ENCODE assay signal across 1 cellular context in the genomic region with DNA sequence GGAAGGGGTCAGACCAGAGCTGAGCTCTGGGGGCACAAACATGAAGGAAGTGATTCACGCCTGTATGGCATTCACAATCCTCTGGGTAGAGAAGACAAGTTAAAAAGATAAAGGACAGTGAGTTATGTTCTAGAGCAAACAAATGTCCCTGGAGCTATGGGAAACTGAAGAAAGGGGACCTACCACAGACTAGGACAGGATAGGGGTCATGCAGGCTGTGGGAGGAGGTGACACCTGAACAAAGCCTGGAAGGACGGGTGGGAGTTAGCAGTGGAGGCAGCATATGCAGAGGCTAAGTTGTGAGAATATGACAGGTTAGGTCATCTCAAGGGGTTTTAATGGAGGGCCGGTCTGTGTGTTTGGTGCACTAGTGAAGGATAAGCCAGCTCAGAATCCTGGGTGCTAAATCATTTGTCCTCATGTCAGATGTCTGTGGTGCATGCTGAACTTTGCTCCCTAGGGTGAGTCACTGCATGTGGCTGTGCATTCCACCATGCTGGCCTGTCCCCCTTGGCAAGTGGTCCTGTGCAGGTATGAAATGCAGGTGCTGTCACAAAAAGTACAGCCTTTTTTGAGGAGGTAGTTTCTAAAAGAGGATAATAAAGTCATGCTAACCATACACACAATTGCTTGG.
TF ChIP-seq lines count a peak whose summit lies in the region.

No MANE protein-coding gene starts in this region.

TF ChIP-seq in HepG2, 621 proteins besides CTCF, POLR2A, EP300 and RAD21 (continued from another document and continues in another):
- TF ChIP-seq, protein P1, sequence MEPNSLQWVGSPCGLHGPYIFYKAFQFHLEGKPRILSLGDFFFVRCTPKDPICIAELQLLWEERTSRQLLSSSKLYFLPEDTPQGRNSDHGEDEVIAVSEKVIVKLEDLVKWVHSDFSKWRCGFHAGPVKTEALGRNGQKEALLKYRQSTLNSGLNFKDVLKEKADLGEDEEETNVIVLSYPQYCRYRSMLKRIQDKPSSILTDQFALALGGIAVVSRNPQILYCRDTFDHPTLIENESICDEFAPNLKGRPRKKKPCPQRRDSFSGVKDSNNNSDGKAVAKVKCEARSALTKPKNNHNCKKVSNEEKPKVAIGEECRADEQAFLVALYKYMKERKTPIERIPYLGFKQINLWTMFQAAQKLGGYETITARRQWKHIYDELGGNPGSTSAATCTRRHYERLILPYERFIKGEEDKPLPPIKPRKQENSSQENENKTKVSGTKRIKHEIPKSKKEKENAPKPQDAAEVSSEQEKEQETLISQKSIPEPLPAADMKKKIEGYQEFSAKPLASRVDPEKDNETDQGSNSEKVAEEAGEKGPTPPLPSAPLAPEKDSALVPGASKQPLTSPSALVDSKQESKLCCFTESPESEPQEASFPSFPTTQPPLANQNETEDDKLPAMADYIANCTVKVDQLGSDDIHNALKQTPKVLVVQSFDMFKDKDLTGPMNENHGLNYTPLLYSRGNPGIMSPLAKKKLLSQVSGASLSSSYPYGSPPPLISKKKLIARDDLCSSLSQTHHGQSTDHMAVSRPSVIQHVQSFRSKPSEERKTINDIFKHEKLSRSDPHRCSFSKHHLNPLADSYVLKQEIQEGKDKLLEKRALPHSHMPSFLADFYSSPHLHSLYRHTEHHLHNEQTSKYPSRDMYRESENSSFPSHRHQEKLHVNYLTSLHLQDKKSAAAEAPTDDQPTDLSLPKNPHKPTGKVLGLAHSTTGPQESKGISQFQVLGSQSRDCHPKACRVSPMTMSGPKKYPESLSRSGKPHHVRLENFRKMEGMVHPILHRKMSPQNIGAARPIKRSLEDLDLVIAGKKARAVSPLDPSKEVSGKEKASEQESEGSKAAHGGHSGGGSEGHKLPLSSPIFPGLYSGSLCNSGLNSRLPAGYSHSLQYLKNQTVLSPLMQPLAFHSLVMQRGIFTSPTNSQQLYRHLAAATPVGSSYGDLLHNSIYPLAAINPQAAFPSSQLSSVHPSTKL (CRISPR knock-in tag; IDR thresholded peaks at IDR 0.05), result peak; percentile 54; the same call in 1 of the 2 replicates
- TF ChIP-seq ZNF263 (CRISPR knock-in tag; IDR thresholded peaks at IDR 0.05), result no peak
- no peak for TF ChIP-seq ZNF317 (CRISPR knock-in tag; IDR thresholded peaks at IDR 0.05)
- no peak for TF ChIP-seq ZNF792 (CRISPR knock-in tag; IDR thresholded peaks at IDR 0.05)
- no peak for TF ChIP-seq THYN1 (CRISPR knock-in tag; IDR thresholded peaks at IDR 0.05; ENCODE audit: borderline replicate concordance, low read depth)
- TF ChIP-seq, protein P2, sequence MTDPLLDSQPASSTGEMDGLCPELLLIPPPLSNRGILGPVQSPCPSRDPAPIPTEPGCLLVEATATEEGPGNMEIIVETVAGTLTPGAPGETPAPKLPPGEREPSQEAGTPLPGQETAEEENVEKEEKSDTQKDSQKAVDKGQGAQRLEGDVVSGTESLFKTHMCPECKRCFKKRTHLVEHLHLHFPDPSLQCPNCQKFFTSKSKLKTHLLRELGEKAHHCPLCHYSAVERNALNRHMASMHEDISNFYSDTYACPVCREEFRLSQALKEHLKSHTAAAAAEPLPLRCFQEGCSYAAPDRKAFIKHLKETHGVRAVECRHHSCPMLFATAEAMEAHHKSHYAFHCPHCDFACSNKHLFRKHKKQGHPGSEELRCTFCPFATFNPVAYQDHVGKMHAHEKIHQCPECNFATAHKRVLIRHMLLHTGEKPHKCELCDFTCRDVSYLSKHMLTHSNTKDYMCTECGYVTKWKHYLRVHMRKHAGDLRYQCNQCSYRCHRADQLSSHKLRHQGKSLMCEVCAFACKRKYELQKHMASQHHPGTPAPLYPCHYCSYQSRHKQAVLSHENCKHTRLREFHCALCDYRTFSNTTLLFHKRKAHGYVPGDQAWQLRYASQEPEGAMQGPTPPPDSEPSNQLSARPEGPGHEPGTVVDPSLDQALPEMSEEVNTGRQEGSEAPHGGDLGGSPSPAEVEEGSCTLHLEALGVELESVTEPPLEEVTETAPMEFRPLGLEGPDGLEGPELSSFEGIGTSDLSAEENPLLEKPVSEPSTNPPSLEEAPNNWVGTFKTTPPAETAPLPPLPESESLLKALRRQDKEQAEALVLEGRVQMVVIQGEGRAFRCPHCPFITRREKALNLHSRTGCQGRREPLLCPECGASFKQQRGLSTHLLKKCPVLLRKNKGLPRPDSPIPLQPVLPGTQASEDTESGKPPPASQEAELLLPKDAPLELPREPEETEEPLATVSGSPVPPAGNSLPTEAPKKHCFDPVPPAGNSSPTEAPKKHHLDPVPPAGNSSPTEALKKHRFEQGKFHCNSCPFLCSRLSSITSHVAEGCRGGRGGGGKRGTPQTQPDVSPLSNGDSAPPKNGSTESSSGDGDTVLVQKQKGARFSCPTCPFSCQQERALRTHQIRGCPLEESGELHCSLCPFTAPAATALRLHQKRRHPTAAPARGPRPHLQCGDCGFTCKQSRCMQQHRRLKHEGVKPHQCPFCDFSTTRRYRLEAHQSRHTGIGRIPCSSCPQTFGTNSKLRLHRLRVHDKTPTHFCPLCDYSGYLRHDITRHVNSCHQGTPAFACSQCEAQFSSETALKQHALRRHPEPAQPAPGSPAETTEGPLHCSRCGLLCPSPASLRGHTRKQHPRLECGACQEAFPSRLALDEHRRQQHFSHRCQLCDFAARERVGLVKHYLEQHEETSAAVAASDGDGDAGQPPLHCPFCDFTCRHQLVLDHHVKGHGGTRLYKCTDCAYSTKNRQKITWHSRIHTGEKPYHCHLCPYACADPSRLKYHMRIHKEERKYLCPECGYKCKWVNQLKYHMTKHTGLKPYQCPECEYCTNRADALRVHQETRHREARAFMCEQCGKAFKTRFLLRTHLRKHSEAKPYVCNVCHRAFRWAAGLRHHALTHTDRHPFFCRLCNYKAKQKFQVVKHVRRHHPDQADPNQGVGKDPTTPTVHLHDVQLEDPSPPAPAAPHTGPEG (CRISPR knock-in tag; IDR thresholded peaks at IDR 0.05), result no peak
- no peak for TF ChIP-seq ZNF343 (CRISPR knock-in tag; IDR thresholded peaks at IDR 0.05)
- TF ChIP-seq CBX1 (IDR thresholded peaks at IDR 0.05; ENCODE audit: low read depth), result no peak
- no peak for TF ChIP-seq RFX1 (IDR thresholded peaks at IDR 0.05)
- TF ChIP-seq, protein P3, sequence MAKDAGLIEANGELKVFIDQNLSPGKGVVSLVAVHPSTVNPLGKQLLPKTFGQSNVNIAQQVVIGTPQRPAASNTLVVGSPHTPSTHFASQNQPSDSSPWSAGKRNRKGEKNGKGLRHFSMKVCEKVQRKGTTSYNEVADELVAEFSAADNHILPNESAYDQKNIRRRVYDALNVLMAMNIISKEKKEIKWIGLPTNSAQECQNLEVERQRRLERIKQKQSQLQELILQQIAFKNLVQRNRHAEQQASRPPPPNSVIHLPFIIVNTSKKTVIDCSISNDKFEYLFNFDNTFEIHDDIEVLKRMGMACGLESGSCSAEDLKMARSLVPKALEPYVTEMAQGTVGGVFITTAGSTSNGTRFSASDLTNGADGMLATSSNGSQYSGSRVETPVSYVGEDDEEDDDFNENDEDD (CRISPR knock-in tag; IDR thresholded peaks at IDR 0.05; ENCODE audit: borderline replicate concordance), result 0 out of 2 replicates have a peak, but pooled peaks have one; percentile 30
- TF ChIP-seq ZNF121 (CRISPR knock-in tag; IDR thresholded peaks at IDR 0.05), result no peak
- TF ChIP-seq HIVEP1 (CRISPR knock-in tag; IDR thresholded peaks at IDR 0.05), result no peak
- TF ChIP-seq ZNF17 (CRISPR knock-in tag; IDR thresholded peaks at IDR 0.05), result no peak
- TF ChIP-seq ZNF33B (CRISPR knock-in tag; IDR thresholded peaks at IDR 0.05), result no peak
- no peak for TF ChIP-seq ZNF841 (CRISPR knock-in tag; IDR thresholded peaks at IDR 0.05; ENCODE audit: borderline replicate concordance)
- no peak for TF ChIP-seq ZNF543 (CRISPR knock-in tag; IDR thresholded peaks at IDR 0.05)
- no peak for TF ChIP-seq HMGA1 (CRISPR knock-in tag; conservative IDR thresholded peaks at IDR 0.05)
- no peak for TF ChIP-seq RBM22 (optimal IDR thresholded peaks at IDR 0.05; ENCODE audit: low read length)
- TF ChIP-seq ZNF782 (CRISPR knock-in tag; IDR thresholded peaks at IDR 0.05; ENCODE audit: borderline replicate concordance), result no peak
- TF ChIP-seq, protein P4, sequence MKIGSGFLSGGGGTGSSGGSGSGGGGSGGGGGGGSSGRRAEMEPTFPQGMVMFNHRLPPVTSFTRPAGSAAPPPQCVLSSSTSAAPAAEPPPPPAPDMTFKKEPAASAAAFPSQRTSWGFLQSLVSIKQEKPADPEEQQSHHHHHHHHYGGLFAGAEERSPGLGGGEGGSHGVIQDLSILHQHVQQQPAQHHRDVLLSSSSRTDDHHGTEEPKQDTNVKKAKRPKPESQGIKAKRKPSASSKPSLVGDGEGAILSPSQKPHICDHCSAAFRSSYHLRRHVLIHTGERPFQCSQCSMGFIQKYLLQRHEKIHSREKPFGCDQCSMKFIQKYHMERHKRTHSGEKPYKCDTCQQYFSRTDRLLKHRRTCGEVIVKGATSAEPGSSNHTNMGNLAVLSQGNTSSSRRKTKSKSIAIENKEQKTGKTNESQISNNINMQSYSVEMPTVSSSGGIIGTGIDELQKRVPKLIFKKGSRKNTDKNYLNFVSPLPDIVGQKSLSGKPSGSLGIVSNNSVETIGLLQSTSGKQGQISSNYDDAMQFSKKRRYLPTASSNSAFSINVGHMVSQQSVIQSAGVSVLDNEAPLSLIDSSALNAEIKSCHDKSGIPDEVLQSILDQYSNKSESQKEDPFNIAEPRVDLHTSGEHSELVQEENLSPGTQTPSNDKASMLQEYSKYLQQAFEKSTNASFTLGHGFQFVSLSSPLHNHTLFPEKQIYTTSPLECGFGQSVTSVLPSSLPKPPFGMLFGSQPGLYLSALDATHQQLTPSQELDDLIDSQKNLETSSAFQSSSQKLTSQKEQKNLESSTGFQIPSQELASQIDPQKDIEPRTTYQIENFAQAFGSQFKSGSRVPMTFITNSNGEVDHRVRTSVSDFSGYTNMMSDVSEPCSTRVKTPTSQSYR (CRISPR knock-in tag; IDR thresholded peaks at IDR 0.05; ENCODE audit: borderline replicate concordance), result no peak
- TF ChIP-seq FOXO1 (CRISPR knock-in tag; IDR thresholded peaks at IDR 0.05), result 0 out of 2 replicates have a peak, but pooled peaks have one; percentile 6
- TF ChIP-seq, protein P5, sequence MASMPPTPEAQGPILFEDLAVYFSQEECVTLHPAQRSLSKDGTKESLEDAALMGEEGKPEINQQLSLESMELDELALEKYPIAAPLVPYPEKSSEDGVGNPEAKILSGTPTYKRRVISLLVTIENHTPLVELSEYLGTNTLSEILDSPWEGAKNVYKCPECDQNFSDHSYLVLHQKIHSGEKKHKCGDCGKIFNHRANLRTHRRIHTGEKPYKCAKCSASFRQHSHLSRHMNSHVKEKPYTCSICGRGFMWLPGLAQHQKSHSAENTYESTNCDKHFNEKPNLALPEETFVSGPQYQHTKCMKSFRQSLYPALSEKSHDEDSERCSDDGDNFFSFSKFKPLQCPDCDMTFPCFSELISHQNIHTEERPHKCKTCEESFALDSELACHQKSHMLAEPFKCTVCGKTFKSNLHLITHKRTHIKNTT (CRISPR knock-in tag; IDR thresholded peaks at IDR 0.05), result no peak
- TF ChIP-seq ZKSCAN5 (CRISPR knock-in tag; IDR thresholded peaks at IDR 0.05), result no peak
- no peak for TF ChIP-seq TOPORS (CRISPR knock-in tag; IDR thresholded peaks at IDR 0.05)
- no peak for TF ChIP-seq HOXD1 (CRISPR knock-in tag; IDR thresholded peaks at IDR 0.05)
- no peak for TF ChIP-seq MLLT10 (CRISPR knock-in tag; IDR thresholded peaks at IDR 0.05)
- 0 out of 2 replicates have a peak, but pooled peaks have one; percentile 41 for TF ChIP-seq THAP11 (CRISPR knock-in tag; IDR thresholded peaks at IDR 0.05)
- TF ChIP-seq HCFC1 (IDR thresholded peaks at IDR 0.05; ENCODE audit: low read depth, low read length), result no peak
- TF ChIP-seq, protein P6, sequence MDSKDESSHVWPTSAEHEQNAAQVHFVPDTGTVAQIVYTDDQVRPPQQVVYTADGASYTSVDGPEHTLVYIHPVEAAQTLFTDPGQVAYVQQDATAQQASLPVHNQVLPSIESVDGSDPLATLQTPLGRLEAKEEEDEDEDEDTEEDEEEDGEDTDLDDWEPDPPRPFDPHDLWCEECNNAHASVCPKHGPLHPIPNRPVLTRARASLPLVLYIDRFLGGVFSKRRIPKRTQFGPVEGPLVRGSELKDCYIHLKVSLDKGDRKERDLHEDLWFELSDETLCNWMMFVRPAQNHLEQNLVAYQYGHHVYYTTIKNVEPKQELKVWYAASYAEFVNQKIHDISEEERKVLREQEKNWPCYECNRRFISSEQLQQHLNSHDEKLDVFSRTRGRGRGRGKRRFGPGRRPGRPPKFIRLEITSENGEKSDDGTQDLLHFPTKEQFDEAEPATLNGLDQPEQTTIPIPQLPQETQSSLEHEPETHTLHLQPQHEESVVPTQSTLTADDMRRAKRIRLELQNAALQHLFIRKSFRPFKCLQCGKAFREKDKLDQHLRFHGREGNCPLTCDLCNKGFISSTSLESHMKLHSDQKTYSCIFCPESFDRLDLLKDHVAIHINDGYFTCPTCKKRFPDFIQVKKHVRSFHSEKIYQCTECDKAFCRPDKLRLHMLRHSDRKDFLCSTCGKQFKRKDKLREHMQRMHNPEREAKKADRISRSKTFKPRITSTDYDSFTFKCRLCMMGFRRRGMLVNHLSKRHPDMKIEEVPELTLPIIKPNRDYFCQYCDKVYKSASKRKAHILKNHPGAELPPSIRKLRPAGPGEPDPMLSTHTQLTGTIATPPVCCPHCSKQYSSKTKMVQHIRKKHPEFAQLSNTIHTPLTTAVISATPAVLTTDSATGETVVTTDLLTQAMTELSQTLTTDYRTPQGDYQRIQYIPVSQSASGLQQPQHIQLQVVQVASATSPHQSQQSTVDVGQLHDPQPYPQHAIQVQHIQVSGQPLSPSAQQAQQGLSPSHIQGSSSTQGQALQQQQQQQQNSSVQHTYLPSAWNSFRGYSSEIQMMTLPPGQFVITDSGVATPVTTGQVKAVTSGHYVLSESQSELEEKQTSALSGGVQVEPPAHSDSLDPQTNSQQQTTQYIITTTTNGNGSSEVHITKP (CRISPR knock-in tag; IDR thresholded peaks at IDR 0.05; ENCODE audit: low read depth), result 0 out of 2 replicates have a peak, but pooled peaks have one; percentile 28
- TF ChIP-seq, protein P7, sequence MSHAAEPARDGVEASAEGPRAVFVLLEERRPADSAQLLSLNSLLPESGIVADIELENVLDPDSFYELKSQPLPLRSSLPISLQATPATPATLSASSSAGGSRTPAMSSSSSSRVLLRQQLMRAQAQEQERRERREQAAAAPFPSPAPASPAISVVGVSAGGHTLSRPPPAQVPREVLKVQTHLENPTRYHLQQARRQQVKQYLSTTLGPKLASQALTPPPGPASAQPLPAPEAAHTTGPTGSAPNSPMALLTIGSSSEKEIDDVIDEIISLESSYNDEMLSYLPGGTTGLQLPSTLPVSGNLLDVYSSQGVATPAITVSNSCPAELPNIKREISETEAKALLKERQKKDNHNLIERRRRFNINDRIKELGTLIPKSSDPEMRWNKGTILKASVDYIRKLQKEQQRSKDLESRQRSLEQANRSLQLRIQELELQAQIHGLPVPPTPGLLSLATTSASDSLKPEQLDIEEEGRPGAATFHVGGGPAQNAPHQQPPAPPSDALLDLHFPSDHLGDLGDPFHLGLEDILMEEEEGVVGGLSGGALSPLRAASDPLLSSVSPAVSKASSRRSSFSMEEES (CRISPR knock-in tag; IDR thresholded peaks at IDR 0.05), result 0 out of 2 replicates have a peak, but pooled peaks have one; percentile 26
- no peak for TF ChIP-seq SIX1 (CRISPR knock-in tag; IDR thresholded peaks at IDR 0.05; ENCODE audit: borderline replicate concordance)
- TF ChIP-seq ZNF768 (CRISPR knock-in tag; IDR thresholded peaks at IDR 0.05), result peak; percentile 59; the same call in 1 of the 2 replicates
- TF ChIP-seq NBN (conservative IDR thresholded peaks at IDR 0.05), result no peak
- TF ChIP-seq CCAR2 (optimal IDR thresholded peaks at IDR 0.05; ENCODE audit: low read depth, low read length), result no peak
